ENCODE assay signal across 8 cellular contexts in the genomic region with DNA sequence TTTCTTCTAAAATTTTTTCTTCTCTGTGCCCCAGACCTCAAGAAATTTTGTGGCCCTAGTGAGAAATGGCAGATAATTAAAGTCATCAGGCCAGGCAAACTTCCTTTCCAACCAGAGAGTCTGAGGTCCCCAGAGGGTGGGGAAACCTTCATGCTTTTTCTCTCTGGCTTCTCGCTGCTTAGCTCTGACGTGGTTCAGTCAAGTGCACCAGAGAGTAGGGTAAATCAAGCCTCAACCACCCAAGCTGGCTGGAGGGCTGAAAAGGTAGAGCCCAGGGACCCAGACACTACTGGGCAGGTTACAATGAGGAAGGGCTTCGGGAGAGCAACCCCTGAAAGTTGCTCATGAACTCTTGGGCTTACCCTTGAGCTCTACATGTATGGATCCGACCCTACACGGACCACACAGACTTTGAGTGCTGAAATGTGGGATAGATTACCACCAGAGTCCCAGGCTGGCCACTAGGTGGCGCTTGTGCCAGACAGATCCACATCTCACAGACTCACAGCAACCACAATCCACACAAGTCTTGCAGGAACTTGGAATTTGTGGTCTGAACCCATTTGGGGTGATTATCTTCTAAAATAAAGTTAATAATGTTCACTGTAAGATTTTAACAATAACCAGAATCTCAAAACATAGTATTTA.
DNase-seq lines count a peak whose midpoint lies in the region; ATAC-seq, FAIRE-seq and TF ChIP-seq lines count a peak whose summit lies in the region.
"Not testable (repeated sequence)": the region's sequence is repeated elsewhere in the genome, so short reads cannot be mapped to it uniquely, and the experiment has no call there.

No MANE protein-coding gene starts in this region.

- H3K36me3 Mint-ChIP-seq in activated T-helper 2 cell treated with anti-CD3 and anti-CD28 coated beads, Interferon-gamma antibody, Interleukin-2, Interleukin-4, amounts not matched to agents 10 μg/mL and 5 μg/mL and 100 μg/mL, durations not matched to agents 14 hours and 24 hours and 36 hours (ENCODE audit: low read depth): not testable (repeated sequence)

- H3K79me1 ChIP-seq in H1 (ENCODE audit: low read depth, low read length): not testable (repeated sequence)

- H2BK20ac ChIP-seq in H1 (ENCODE audit: low read length): not testable (repeated sequence)

- POLR2A ChIA-PET in H1 (lab: Charles Lee; ENCODE audit: partially characterized antibody): not testable (repeated sequence)

- H2BK5ac ChIP-seq in H1 (ENCODE audit: low read depth, low read length): not testable (repeated sequence)

- not testable (repeated sequence) for H3K4me1 Mint-ChIP-seq in activated T-helper 2 cell treated with anti-CD3 and anti-CD28 coated beads, Interferon-gamma antibody, Interleukin-2, Interleukin-4, amounts not matched to agents 10 μg/mL and 5 μg/mL and 100 μg/mL, durations not matched to agents 14 hours and 24 hours and 36 hours (ENCODE audit: low read depth)

- not testable (repeated sequence) for H3K4me3 ChIP-seq in BLaER1; H1 (ENCODE audit: extremely low read depth in 1 of 4, insufficient read depth in 2 of 4, low read depth in 3 of 4, low read length in 4 of 4); left lung

- not testable (repeated sequence) for H2AFZ ChIP-seq in H1 (ENCODE audit: low read length)

- H3K23me2 ChIP-seq in H1 (ENCODE audit: low read depth, low read length): not testable (repeated sequence)

- peak; percentile 27 for DNase-seq in activated CD4-positive, CD25-positive, alpha-beta regulatory T cell treated with anti-CD3 and anti-CD28 coated beads, Interleukin-2, amount 50 U/mL, for 16 hours (ENCODE audit: low read depth, low spot score)
- DNase-seq in activated T-helper 2 cell treated with anti-CD3 and anti-CD28 coated beads, Interferon-gamma antibody, Interleukin-2, Interleukin-4, amounts not matched to agents 10 μg/mL and 5 μg/mL and 100 μg/mL, durations not matched to agents 14 hours and 24 hours and 36 hours (ENCODE audit: low spot score): peak; percentile 30
- DNase-seq in H1 (ENCODE audit: low read depth in 1 of 2, low spot score in 2 of 2) (peak in 1 of 2 experiments; percentile 68), left lung (peak in 1 of 2 donors; percentile 85)
- peak; percentile 31 to 52 for DNase-seq in stimulated activated CD4-positive, alpha-beta T cell treated with anti-CD3 and anti-CD28 coated beads, Interleukin-12 subunit alpha, Interleukin-12 subunit beta, amount 100 ng/mL, for 24 hours (ENCODE audit: low read depth in 2 of 2)
- peak; percentile 18 for DNase-seq in stimulated activated CD8-positive, alpha-beta memory T cell treated with anti-CD3 and anti-CD28 coated beads, Interleukin-7, amount 100 ng/mL, for 24 hours (ENCODE audit: low read depth)

- H3K36me3 ChIP-seq in BLaER1; H1 (ENCODE audit: control insufficient read depth in 2 of 4, insufficient read depth in 4 of 4, low read length in 3 of 4); left lung: not testable (repeated sequence)

- not testable (repeated sequence) for H4K20me1 ChIP-seq in BLaER1; H1 (replicated peaks in 1 of 2; ENCODE audit: control insufficient read depth in 1 of 2, insufficient read depth in 2 of 2, low read length in 2 of 2)

- CTCF ChIA-PET in H1 (lab: Charles Lee; ENCODE audit: partially characterized antibody): not testable (repeated sequence)

- H3K4me1 ChIP-seq in BLaER1: peaks cover 16% of the 10 kb centered on the region
- H3K4me1 ChIP-seq in H1 (replicated peaks in 1 of 4; ENCODE audit: control insufficient read depth in 3 of 4, insufficient read depth in 4 of 4, low read length in 3 of 4); left lung: not testable (repeated sequence)

- not testable (repeated sequence) for H3K56ac ChIP-seq in H1 (replicated peaks; ENCODE audit: insufficient read length, low read depth, low read length)

- H3K9ac ChIP-seq in BLaER1; H1 (replicated peaks in 1 of 4; ENCODE audit: extremely low read depth in 1 of 4, low read depth in 3 of 4, low read length in 3 of 4): not testable (repeated sequence)

- WGBS in H1 (ENCODE audit: extremely low coverage in 1 of 2, insufficient coverage in 1 of 2, insufficient read length in 1 of 2, insufficient replicate concordance in 2 of 2, low coverage in 1 of 2, low lambda C conversion rate in 2 of 2, missing lambda C conversion rate in 1 of 2), 2 experiments: 0% methylated on average over 1 of the region's 6 CpGs; no CpG with 5 or more reads in 1 of the 2 experiments

- not testable (repeated sequence) for H2BK120ac ChIP-seq in H1 (replicated peaks; ENCODE audit: low read depth, low read length)

- not testable (repeated sequence) for H3K14ac ChIP-seq in H1 (ENCODE audit: insufficient read length)

- H2BK12ac ChIP-seq in H1 (ENCODE audit: low read depth, low read length): not testable (repeated sequence)

- TF ChIP-seq POLR2A in H1 (IDR thresholded peaks at IDR 0.05; ENCODE audit: control extremely low read depth in 1 of 2, low read depth in 2 of 2, low read length in 2 of 2): not testable (repeated sequence)

- H3K79me2 ChIP-seq in H1 (ENCODE audit: control insufficient read depth in 1 of 2, insufficient read depth in 2 of 2, low read length in 2 of 2): not testable (repeated sequence)

- H3K9me3 ChIP-seq in BLaER1; H1 (ENCODE audit: insufficient read depth in 2 of 2, low read depth in 1 of 2, low read length in 1 of 2); left lung: not testable (repeated sequence)

- H3K27ac ChIP-seq in BLaER1; H1 (ENCODE audit: low read depth, low read length); left lung: not testable (repeated sequence)

- H3K27ac Mint-ChIP-seq in activated T-helper 2 cell treated with anti-CD3 and anti-CD28 coated beads, Interferon-gamma antibody, Interleukin-2, Interleukin-4, amounts not matched to agents 10 μg/mL and 5 μg/mL and 100 μg/mL, durations not matched to agents 14 hours and 24 hours and 36 hours: not testable (repeated sequence)

- not testable (repeated sequence) for H3K18ac ChIP-seq in H1 (ENCODE audit: extremely low read depth, low read length)

- intact Hi-C loops in activated T-helper 2 cell treated with anti-CD3 and anti-CD28 coated beads, Interferon-gamma antibody, Interleukin-2, Interleukin-4, amounts not matched to agents 10 μg/mL and 5 μg/mL and 100 μg/mL, durations not matched to agents 14 hours and 24 hours and 36 hours (cut with micrococcal nuclease): loop anchor here (5.0 kb wide), 1 partner anchor 222 kb away; the partner anchor contains the start of gene OTUD7A
- intact Hi-C loops in left lung (cut with DNase I): not testable (repeated sequence)

- H2AK5ac ChIP-seq in H1 (ENCODE audit: low read depth, low read length): not testable (repeated sequence)

- peak; percentile 14 to 22; a peak in 2 of 4 replicates for TF ChIP-seq RAD21 in H1 (IDR thresholded peaks at IDR 0.05 in 1 of 2, conservative IDR thresholded peaks at IDR 0.05 in 1 of 2; ENCODE audit: low read depth in 2 of 2, low read length in 2 of 2)

- H4K91ac ChIP-seq in H1 (replicated peaks; ENCODE audit: insufficient read length, low read length): not testable (repeated sequence)

- H3K9me3 Mint-ChIP-seq in activated T-helper 2 cell treated with anti-CD3 and anti-CD28 coated beads, Interferon-gamma antibody, Interleukin-2, Interleukin-4, amounts not matched to agents 10 μg/mL and 5 μg/mL and 100 μg/mL, durations not matched to agents 14 hours and 24 hours and 36 hours: not testable (repeated sequence)

- not testable (repeated sequence) for H2BK15ac ChIP-seq in H1 (ENCODE audit: low read length)

- H3K4me3 Mint-ChIP-seq in activated T-helper 2 cell treated with anti-CD3 and anti-CD28 coated beads, Interferon-gamma antibody, Interleukin-2, Interleukin-4, amounts not matched to agents 10 μg/mL and 5 μg/mL and 100 μg/mL, durations not matched to agents 14 hours and 24 hours and 36 hours (ENCODE audit: low read depth): not testable (repeated sequence)

- ATAC-seq in HG02798 (IDR thresholded peaks at IDR 0.05; ENCODE audit: poor library complexity, unreplicated experiment) (peak; percentile 58), left lung (peak; percentile 87)

- TF ChIP-seq EP300 in H1 (IDR thresholded peaks at IDR 0.05; ENCODE audit: borderline replicate concordance in 1 of 2, low read depth in 2 of 2, low read length in 2 of 2): not testable (repeated sequence)

- H3K23ac ChIP-seq in H1 (ENCODE audit: insufficient read length): not testable (repeated sequence)

- TF ChIP-seq CTCF in H1 (IDR thresholded peaks at IDR 0.05; ENCODE audit: control extremely low read depth in 1 of 3, insufficient read depth in 1 of 3, low read depth in 1 of 3, low read length in 3 of 3) (peak in 1 of 3 experiments; percentile 32; a peak in 2 of 4 replicates), left lung (IDR thresholded peaks at IDR 0.05) (peak in 1 of 2 donors; percentile 41)

- not testable (repeated sequence) for H3K4ac ChIP-seq in H1 (replicated peaks; ENCODE audit: insufficient read length, low read depth, low read length)

- peak; percentile 92 for FAIRE-seq in H1 (lab: Jason Lieb, UNC)

- not testable (repeated sequence) for H4K5ac ChIP-seq in H1 (ENCODE audit: insufficient read length, low read depth, low read length)

- H4K8ac ChIP-seq in H1 (ENCODE audit: extremely low read depth, insufficient read depth, low read length): not testable (repeated sequence)

- H3K27me3 Mint-ChIP-seq in activated T-helper 2 cell treated with anti-CD3 and anti-CD28 coated beads, Interferon-gamma antibody, Interleukin-2, Interleukin-4, amounts not matched to agents 10 μg/mL and 5 μg/mL and 100 μg/mL, durations not matched to agents 14 hours and 24 hours and 36 hours (ENCODE audit: low read depth): peaks cover 21% of the 10 kb centered on the region

- H3K27me3 ChIP-seq in BLaER1; H1 (replicated peaks in 1 of 4; ENCODE audit: control insufficient read depth in 3 of 4, extremely low read depth in 1 of 4, insufficient read depth in 3 of 4, low read length in 3 of 4); left lung: not testable (repeated sequence)

- 0 out of 2 replicates have a peak overlapping the region, but pooled peaks have one; percentile 13 for H3K4me2 ChIP-seq in BLaER1
- H3K4me2 ChIP-seq in H1 (ENCODE audit: insufficient read depth in 1 of 2, low read depth in 2 of 2, low read length in 2 of 2): not testable (repeated sequence)
